ENCODE assay signal across 14 cellular contexts in genomic region chr22:26643368-26644100, GRCh38. TPM values are rescaled to one million over a fixed set of nuclear protein-coding genes. Genes with fewer than 3 reads are reported as not detected.
DNase-seq lines count a peak whose midpoint lies in the region; ATAC-seq and TF ChIP-seq lines count a peak whose summit lies in the region.
"Had no signal": no experiment of that assay in that cellular context is flagged by ENCODE, and none has a peak within 500 bp of the region (broad histone marks: within the 10 kb centered on the region; RNA-seq: fewer than 3 reads in every experiment).

No MANE protein-coding gene starts in this region.

- CTCF ChIA-PET in A673 (lab: Charles Lee) (interaction anchor here (0.5 kb wide), 1 partner anchor 1393 kb away, joined by 7 read pairs; no protein-coding TSS in a partner anchor), WTC11 (lab: Charles Lee) (interaction anchor here (0.6 to 1.6 kb wide), 12 partner anchors 11 to 516 kb away, joined by 3 to 4 read pairs (median 4); no protein-coding TSS in a partner anchor)

- WGBS in esophagus squamous epithelium, 2 donors: 85 to 88% methylated on average over 15 of the region's 15 CpGs

- peak overlapping the region; percentile 96 for H3K27ac Mint-ChIP-seq in WTC11
- H3K27ac Mint-ChIP-seq: nephron progenitor cell had no signal

- H3K4me3 Mint-ChIP-seq in WTC11: peak overlapping the region; percentile 62

- DNase-seq in A673 (ENCODE audit: low spot score) (no peak), WTC11 (ENCODE audit: low spot score) (no peak), esophagus squamous epithelium (lab: John Stamatoyannopoulos, UW) (no peak), NCI-H446 treated with DMSO at 0.1 percent for 48 hours (lab: John Stamatoyannopoulos, UW) (no peak)
- DNase-seq: kidney, NCI-H1105, NCI-H510A, nephron progenitor cell had no signal

- no peaks in the 10 kb centered on the region for H3K36me3 ChIP-seq in A673 (ENCODE audit: insufficient read depth, low read length, poor library complexity, severe bottlenecking)
- H3K36me3 ChIP-seq in ES-I3 (ENCODE audit: insufficient read depth, low read length): no peaks in the 10 kb centered on the region
- no peaks in the 10 kb centered on the region for H3K36me3 ChIP-seq in iPS-20b (ENCODE audit: insufficient read depth, low read depth, low read length)
- no peaks in the 10 kb centered on the region for H3K36me3 ChIP-seq in esophagus squamous epithelium

- POLR2A ChIA-PET in A673 (lab: Charles Lee; ENCODE audit: low non-redundant PET): no interaction called here
- POLR2A ChIA-PET in WTC11 (lab: Charles Lee): interaction anchor here (0.6 to 0.7 kb wide), 4 partner anchors 16 to 74 kb away, joined by 3 to 9 read pairs (median 6); no protein-coding TSS in a partner anchor

- H3K27me3 ChIP-seq in A673 (replicated peaks; ENCODE audit: insufficient read depth, low read depth, low read length, poor library complexity): no peaks in the 10 kb centered on the region
- H3K27me3 ChIP-seq in iPS-20b (ENCODE audit: insufficient read depth, low read length): no peaks in the 10 kb centered on the region
- peaks cover 0 to 91% (median 0%) of the 10 kb centered on the region in 4 donors for H3K27me3 ChIP-seq in esophagus squamous epithelium

- H3K27ac ChIP-seq in A673 (ENCODE audit: low read depth, low read length, poor library complexity, severe bottlenecking) (peak overlapping the region; percentile 58), iPS-20b (ENCODE audit: low read length) (peak overlapping the region; percentile 44), esophagus squamous epithelium (peak overlapping the region in 2 of 4 donors; percentile 13 to 26)
- H3K27ac ChIP-seq: HL-60 had no signal

- no peaks in the 10 kb centered on the region for H3K9me3 Mint-ChIP-seq in WTC11
- H3K9me3 Mint-ChIP-seq: nephron progenitor cell had no signal

- TF ChIP-seq CTCF in A673 (conservative IDR thresholded peaks at IDR 0.05; ENCODE audit: low read depth, low read length): no peak
- no peak for TF ChIP-seq CTCF in WTC11 (IDR thresholded peaks at IDR 0.05)
- TF ChIP-seq CTCF in esophagus squamous epithelium (IDR thresholded peaks at IDR 0.05): no peak

- H3K9me3 ChIP-seq in A673 (ENCODE audit: low read depth, low read length, poor library complexity, severe bottlenecking) (no peaks in the 10 kb centered on the region), ES-I3 (ENCODE audit: control insufficient read depth, insufficient read depth, low read length) (no peaks in the 10 kb centered on the region), iPS-20b (ENCODE audit: insufficient read depth, low read depth, low read length) (no peaks in the 10 kb centered on the region), esophagus squamous epithelium (no peaks in the 10 kb centered on the region)

- no peaks in the 10 kb centered on the region; the same call in 1 of the 2 replicates for H3K27me3 Mint-ChIP-seq in WTC11 (ENCODE audit: low read depth)

- no peaks in the 10 kb centered on the region for H3K36me3 Mint-ChIP-seq in WTC11

- no peak overlapping the region for H3K4me3 ChIP-seq in A673 (ENCODE audit: low read depth, low read length, poor library complexity, severe bottlenecking)
- H3K4me3 ChIP-seq in iPS-20b (ENCODE audit: low read length): peak overlapping the region; percentile 7; the same call in 1 of the 2 replicates
- no peak overlapping the region for H3K4me3 ChIP-seq in esophagus squamous epithelium
- H3K4me3 ChIP-seq: smooth muscle cell had no signal

- ATAC-seq in WTC11 (no peak), GM21723 (IDR thresholded peaks at IDR 0.05; ENCODE audit: unreplicated experiment) (no peak), GM18519 (IDR thresholded peaks at IDR 0.05; ENCODE audit: low FRiP score, unreplicated experiment) (no peak)

- peak overlapping the region; percentile 11; the same call in 1 of the 2 replicates for H3K9ac ChIP-seq in ES-I3 (ENCODE audit: low read depth, low read length)
- H3K9ac ChIP-seq in iPS-20b (ENCODE audit: low read depth, low read length): peak overlapping the region; percentile 72; the same call in 1 of the 2 replicates

- H3K4me1 ChIP-seq in A673 (ENCODE audit: insufficient read depth, low read length, poor library complexity, severe bottlenecking): peaks cover 34% of the 10 kb centered on the region
- peaks cover 60% of the 10 kb centered on the region for H3K4me1 ChIP-seq in ES-I3 (ENCODE audit: insufficient read depth, low read length)
- peaks cover 75% of the 10 kb centered on the region for H3K4me1 ChIP-seq in iPS-20b (ENCODE audit: insufficient read depth, low read length)
- peaks cover 11 to 31% (median 11%) of the 10 kb centered on the region in 3 donors for H3K4me1 ChIP-seq in esophagus squamous epithelium

- no TSS peak for BruUV-seq in A673 (replicated peaks; lab: Mats Ljungman, UMichigan)

- peaks cover 94% of the 10 kb centered on the region for H3K4me1 Mint-ChIP-seq in WTC11

- intact Hi-C loops in A673 (cut with micrococcal nuclease; ENCODE audit: unreplicated experiment) (no loop called here), esophagus squamous epithelium (cut with DNase I) (no loop called here)

- no peak for TF ChIP-seq POLR2A in esophagus squamous epithelium (IDR thresholded peaks at IDR 0.05)

TF ChIP-seq in WTC11, 78 proteins besides CTCF, POLR2A, EP300 and RAD21 (continues in another document):
- TF ChIP-seq SMAD4 (CRISPR knock-in tag; IDR thresholded peaks at IDR 0.05) (no peak), TEAD1 (CRISPR knock-in tag; IDR thresholded peaks at IDR 0.05) (no peak), ZNF232 (CRISPR knock-in tag; IDR thresholded peaks at IDR 0.05) (no peak), ZNF121 (CRISPR knock-in tag; IDR thresholded peaks at IDR 0.05) (peak; percentile 97), ZNF317 (CRISPR knock-in tag; IDR thresholded peaks at IDR 0.05; ENCODE audit: borderline replicate concordance, low read depth) (no peak), E2F1 (CRISPR knock-in tag; IDR thresholded peaks at IDR 0.05) (no peak), ZNF281 (CRISPR knock-in tag; IDR thresholded peaks at IDR 0.05) (no peak)
- TF ChIP-seq, protein P1, sequence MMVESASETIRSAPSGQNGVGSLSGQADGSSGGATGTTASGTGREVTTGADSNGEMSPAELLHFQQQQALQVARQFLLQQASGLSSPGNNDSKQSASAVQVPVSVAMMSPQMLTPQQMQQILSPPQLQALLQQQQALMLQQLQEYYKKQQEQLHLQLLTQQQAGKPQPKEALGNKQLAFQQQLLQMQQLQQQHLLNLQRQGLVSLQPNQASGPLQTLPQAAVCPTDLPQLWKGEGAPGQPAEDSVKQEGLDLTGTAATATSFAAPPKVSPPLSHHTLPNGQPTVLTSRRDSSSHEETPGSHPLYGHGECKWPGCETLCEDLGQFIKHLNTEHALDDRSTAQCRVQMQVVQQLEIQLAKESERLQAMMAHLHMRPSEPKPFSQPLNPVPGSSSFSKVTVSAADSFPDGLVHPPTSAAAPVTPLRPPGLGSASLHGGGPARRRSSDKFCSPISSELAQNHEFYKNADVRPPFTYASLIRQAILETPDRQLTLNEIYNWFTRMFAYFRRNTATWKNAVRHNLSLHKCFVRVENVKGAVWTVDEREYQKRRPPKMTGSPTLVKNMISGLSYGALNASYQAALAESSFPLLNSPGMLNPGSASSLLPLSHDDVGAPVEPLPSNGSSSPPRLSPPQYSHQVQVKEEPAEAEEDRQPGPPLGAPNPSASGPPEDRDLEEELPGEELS (CRISPR knock-in tag; IDR thresholded peaks at IDR 0.05): no peak
- TF ChIP-seq, protein P2, sequence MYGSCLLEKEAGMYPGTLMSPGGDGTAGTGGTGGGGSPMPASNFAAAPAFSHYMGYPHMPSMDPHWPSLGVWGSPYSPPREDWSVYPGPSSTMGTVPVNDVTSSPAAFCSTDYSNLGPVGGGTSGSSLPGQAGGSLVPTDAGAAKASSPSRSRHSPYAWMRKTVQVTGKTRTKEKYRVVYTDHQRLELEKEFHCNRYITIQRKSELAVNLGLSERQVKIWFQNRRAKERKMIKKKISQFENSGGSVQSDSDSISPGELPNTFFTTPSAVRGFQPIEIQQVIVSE (CRISPR knock-in tag; IDR thresholded peaks at IDR 0.05; ENCODE audit: borderline replicate concordance): no peak

RNA-seq across cellular contexts. Expression of gene MIAT, which starts 13.9 kb away (rescaled TPM):
- 6.2 and 6.8 TPM in 2 replicates for total RNA-seq in A673 (2021)
- 50.7 to 61.6 TPM (median 58.2 TPM) in 3 replicates for total RNA-seq in WTC11 (2021)
- 1 to 10 TPM in 2 of 4 donors, under 1 TPM in 2; 0.50 to 2.4 (median 1.4) TPM for total RNA-seq in esophagus squamous epithelium

RNA-seq across cellular contexts. Expression of gene CRYBA4, which starts 21.8 kb away (rescaled TPM):
- total RNA-seq in A673 (2021) (not detected in 2 replicates), WTC11 (2021) (0.53 to 1.1 TPM (median 0.81 TPM) in 3 replicates), esophagus squamous epithelium (not detected)

RNA-seq across cellular contexts. Expression of gene CRYBB1, which starts 25.7 kb away (rescaled TPM):
- total RNA-seq in A673 (2021) (not detected in 2 replicates), WTC11 (2021) (4.0 to 5.1 TPM (median 4.6 TPM) in 3 replicates), esophagus squamous epithelium (under 1 TPM in 1 of 4 donors, not detected in 3; 0.95 TPM)
- total RNA-seq: smooth muscle cell had no signal

RNA-seq across cellular contexts. Expression of gene TPST2, which starts 53.6 kb away (rescaled TPM):
- total RNA-seq in A673 (2021) (8.2 and 10.9 TPM in 2 replicates), WTC11 (2021) (57.6 to 84.2 TPM (median 75.0 TPM) in 3 replicates), esophagus squamous epithelium (10 to 100 TPM; 27.2 to 40.6 (median 32.5) TPM)
